12 cellular contexts compared by ENCODE assay signal in genomic region chr17:42891539-42892152, GRCh38. TPM values are rescaled to one million over a fixed set of nuclear protein-coding genes. Genes with fewer than 3 reads are reported as not detected.
A peak's percentile ranks its signal among the peaks of the same experiment; 100 is the strongest.
DNase-seq lines count a peak whose midpoint lies in the region; ATAC-seq, FAIRE-seq and TF ChIP-seq lines count a peak whose summit lies in the region.
"Had no signal": no experiment of that assay in that cellular context is flagged by ENCODE, and none has a peak within 500 bp of the region (broad histone marks: within the 10 kb centered on the region; RNA-seq: fewer than 3 reads in every experiment).

No MANE protein-coding gene starts in this region.

- no peaks in the 10 kb centered on the region for H3K79me2 ChIP-seq in K562 (ENCODE audit: control insufficient read depth, insufficient read depth, low read length)

- WGBS in K562 (ENCODE audit: insufficient coverage, low coverage, missing lambda C conversion rate) = 53% methylated on average over 10 of the region's 10 CpGs
- WGBS in psoas muscle, 3 donors = 31 to 35% (median 35%) methylated on average over 10 of the region's 10 CpGs

- H3K27me3 ChIP-seq in K562 (ENCODE audit: control insufficient read depth in 2 of 2, insufficient read depth in 2 of 2, low read length in 2 of 2) (no peaks in the 10 kb centered on the region), psoas muscle (ENCODE audit: insufficient read depth in 3 of 3, low read length in 2 of 3) (no peaks in the 10 kb centered on the region)

- in situ Hi-C loops in K562 (cut with MboI) = no loop called here

- FAIRE-seq in K562 (lab: Jason Lieb, UNC) (peak; percentile 48), kidney (lab: Jason Lieb, UNC) (no peak), urothelium cell line (lab: Jason Lieb, UNC) (no peak)

- no peak overlapping the region for H3K4me3 ChIP-seq in K562
- no peak overlapping the region for H3K4me3 ChIP-seq in kidney (ENCODE audit: low read length in 2 of 2)
- no peak overlapping the region for H3K4me3 ChIP-seq in psoas muscle

- no peak for TF ChIP-seq EP300 in K562 (IDR thresholded peaks at IDR 0.05; ENCODE audit: low read length)

- no peak overlapping the region for H3K4me2 ChIP-seq in K562 (ENCODE audit: insufficient read depth, low read length)

- H3K9me3 ChIP-seq in K562 (replicated peaks; ENCODE audit: control insufficient read depth, insufficient read depth, low read depth, low read length) (no peaks in the 10 kb centered on the region; the same call in 1 of the 2 replicates), kidney (ENCODE audit: control insufficient read depth in 1 of 2, low read length in 2 of 2) (no peaks in the 10 kb centered on the region), psoas muscle (no peaks in the 10 kb centered on the region)

- POLR2A ChIA-PET in K562 (lab: Yijun Ruan, JAX) = interaction anchor here (1.1 to 1.3 kb wide), 3 partner anchors 11 to 44 kb away, joined by 3 to 4 read pairs (median 3); no protein-coding TSS in a partner anchor

- H4K20me1 ChIP-seq in K562 (replicated peaks; ENCODE audit: control insufficient read depth, insufficient read depth, low read length) = no peaks in the 10 kb centered on the region

- ATAC-seq in K562 (peak; percentile 69), psoas muscle (peak; percentile 56 to 88 (median 84)), GM19397 (IDR thresholded peaks at IDR 0.05; ENCODE audit: unreplicated experiment) (no peak)

- H3K4me1 ChIP-seq in K562 (replicated peaks in 1 of 2; ENCODE audit: control insufficient read depth in 2 of 2, insufficient read depth in 2 of 2, low read length in 2 of 2) = no peaks in the 10 kb centered on the region; a peak in 1 of 5 replicates
- peaks cover 29 to 51% of the 10 kb centered on the region in 2 donors for H3K4me1 ChIP-seq in kidney (ENCODE audit: control insufficient read depth in 1 of 2, insufficient read depth in 1 of 2, low read depth in 1 of 2, low read length in 2 of 2)
- H3K4me1 ChIP-seq in psoas muscle = peaks cover 47% of the 10 kb centered on the region

- CTCF ChIA-PET in K562 (lab: Yijun Ruan, JAX; ENCODE audit: low intra/inter-chr PET ratio) = no interaction called here

- TF ChIP-seq CTCF in K562 (IDR thresholded peaks at IDR 0.05 in 2 of 3, conservative IDR thresholded peaks at IDR 0.05 in 1 of 3; ENCODE audit: insufficient read depth in 2 of 3, low read depth in 1 of 3, low read length in 3 of 3) (no peak), kidney (IDR thresholded peaks at IDR 0.05; ENCODE audit: borderline replicate concordance, extremely low read depth, insufficient read depth) (no peak), psoas muscle (IDR thresholded peaks at IDR 0.05) (no peak)

- TF ChIP-seq RAD21 in K562 (CRISPR knock-in tag; conservative IDR thresholded peaks at IDR 0.05 in 1 of 2, IDR thresholded peaks at IDR 0.05 in 1 of 2) = no peak

- H3K27ac ChIP-seq in K562 (ENCODE audit: extremely low read depth, low read depth, low read length) = no peak overlapping the region
- peak overlapping the region; percentile 63 to 83 for H3K27ac ChIP-seq in kidney (ENCODE audit: low read depth in 2 of 2, low read length in 2 of 2)
- H3K27ac ChIP-seq in psoas muscle = peak overlapping the region; percentile 86
- H3K27ac ChIP-seq: WERI-Rb-1 had no signal

- H3K36me3 ChIP-seq in K562 (ENCODE audit: control insufficient read depth, insufficient read depth, low read length) = no peaks in the 10 kb centered on the region
- H3K36me3 ChIP-seq in kidney (ENCODE audit: control insufficient read depth in 1 of 2, insufficient read depth in 2 of 2, low read length in 2 of 2) = no peaks in the 10 kb centered on the region
- H3K36me3 ChIP-seq in psoas muscle (ENCODE audit: insufficient read depth in 1 of 2, low read depth in 1 of 2) = no peaks in the 10 kb centered on the region
- H3K36me3 ChIP-seq: WERI-Rb-1 had no signal

- H2AFZ ChIP-seq in K562 (ENCODE audit: low read depth, low read length) = peak overlapping the region; percentile 69

- peak overlapping the region in 1 of 2 experiments; percentile 74; a peak in 1 of 4 replicates for H3K9ac ChIP-seq in K562 (ENCODE audit: insufficient read depth in 1 of 2, low read depth in 2 of 2, low read length in 2 of 2)
- peak overlapping the region in 1 of 2 donors; percentile 63 for H3K9ac ChIP-seq in kidney (ENCODE audit: low read length in 2 of 2)

- intact Hi-C loops in K562 (cut with micrococcal nuclease) = no loop called here
- intact Hi-C loops in kidney (cut with DNase I) = no loop called here
- intact Hi-C loops in psoas muscle (cut with DNase I) = no loop called here

- BruUV-seq in K562 (replicated peaks; lab: Mats Ljungman, UMichigan) = no TSS peak

- no peak for TF ChIP-seq POLR2A in K562 (conservative IDR thresholded peaks at IDR 0.05)

- no peaks in the 10 kb centered on the region for H3K9me1 ChIP-seq in K562 (ENCODE audit: control insufficient read depth, insufficient read depth, low read length)

- peak; percentile 40 for DNase-seq in EH (ENCODE audit: low read depth)
- DNase-seq in K562 (ENCODE audit: extremely low read depth in 1 of 4, low spot score in 3 of 4) = no peak
- DNase-seq in kidney = peak; percentile 88
- peak; percentile 28 to 70 for DNase-seq in psoas muscle
- DNase-seq in T1000 (lab: John Stamatoyannopoulos, UW) = no peak
- no peak for DNase-seq in urothelium cell line (ENCODE audit: low spot score)
- DNase-seq in GM19238 (ENCODE audit: insufficient read length, low spot score) = no peak
- DNase-seq: activated naive CD8-positive, alpha-beta T cell treated with anti-CD3 and anti-CD28 coated beads, Interleukin-2, amount 10 ng/mL, durations not matched to agents 7 days and 5 days; foreskin melanocyte; NCI-H345; WERI-Rb-1 had no signal

RNA-seq across cellular contexts. Expression of gene G6PC1, which starts 9.0 kb away (rescaled TPM):
- not detected in 2 replicates for total RNA-seq in K562 (2011; cell fraction: chromatin; rRNA removed; ENCODE audit: low replicate concordance)
- total RNA-seq in K562 (2011; cell fraction: nucleolus; rRNA removed) = not detected in 2 replicates
- not detected in 2 replicates for total RNA-seq in K562 (2011; cell fraction: nucleoplasm; rRNA removed)
- not detected in 2 replicates for total RNA-seq in K562 (2014; rRNA removed)
- not detected in 2 replicates for total RNA-seq in K562 (2014; rRNA removed; fragmentation: Illumina TruSeq; extraction: Trizol)
- not detected in 2 replicates for total RNA-seq in K562 (2015; rRNA removed; fragmentation: Illumina TruSeq; extraction: Trizol)
- total RNA-seq in K562 (2021) = not detected in 2 replicates
- not detected in 2 replicates for polyA plus RNA-seq in K562 (2011; rRNA removed)
- not detected in 2 replicates for polyA plus RNA-seq in K562 (2011; cell fraction: cytosol; rRNA removed)
- not detected in 2 replicates for polyA plus RNA-seq in K562 (2011; cell fraction: nucleus; rRNA removed)
- polyA plus RNA-seq in K562 (2012) = not detected in 2 replicates
- not detected in 2 replicates for polyA plus RNA-seq in K562 (2014; fragmentation: Illumina TruSeq; extraction: Trizol)
- not detected for polyA plus RNA-seq in K562 (2014; fragmentation: Nextera tagmentation; extraction: Ambion mirVana)
- polyA plus RNA-seq in K562 (2014; rRNA removed) = not detected in 2 replicates
- not detected in 2 replicates for polyA minus RNA-seq in K562 (2011; rRNA and poly(A)+ RNA removed)
- polyA minus RNA-seq in K562 (2011; cell fraction: cytosol; rRNA and poly(A)+ RNA removed) = not detected in 2 replicates
- polyA minus RNA-seq in K562 (2011; cell fraction: nucleus; rRNA and poly(A)+ RNA removed) = not detected in 2 replicates
- total RNA-seq in kidney = 0.16 TPM
- polyA plus RNA-seq in kidney (ENCODE audit: insufficient read depth, low read depth, low replicate concordance) = 10.5 TPM
- not detected for total RNA-seq in psoas muscle
- polyA plus RNA-seq in psoas muscle = under 1 TPM in 1 of 3 donors, not detected in 2; 0.03 TPM
- total RNA-seq: activated naive CD8-positive, alpha-beta T cell treated with anti-CD3 and anti-CD28 coated beads, Interleukin-2, amount 10 ng/mL, durations not matched to agents 7 days and 5 days had no signal

RNA-seq across cellular contexts. Expression of gene AOC3, which starts 40.6 kb away (rescaled TPM):
- total RNA-seq in K562 (2011; cell fraction: chromatin; rRNA removed; ENCODE audit: low replicate concordance) = 2.1 and 2.8 TPM in 2 replicates
- total RNA-seq in K562 (2011; cell fraction: nucleolus; rRNA removed) = 1.2 and 1.6 TPM in 2 replicates
- 1.5 and 1.6 TPM in 2 replicates for total RNA-seq in K562 (2011; cell fraction: nucleoplasm; rRNA removed)
- 0.09 and 0.16 TPM in 2 replicates for total RNA-seq in K562 (2014; rRNA removed)
- 0.06 TPM in 1 of 2 replicates, not detected in the other for total RNA-seq in K562 (2014; rRNA removed; fragmentation: Illumina TruSeq; extraction: Trizol)
- 0.14 and 0.23 TPM in 2 replicates for total RNA-seq in K562 (2015; rRNA removed; fragmentation: Illumina TruSeq; extraction: Trizol)
- total RNA-seq in K562 (2021) = 0.42 and 0.47 TPM in 2 replicates
- polyA plus RNA-seq in K562 (2011; rRNA removed) = 0.22 and 0.55 TPM in 2 replicates
- polyA plus RNA-seq in K562 (2011; cell fraction: cytosol; rRNA removed) = 0.13 and 0.31 TPM in 2 replicates
- 2.5 and 2.9 TPM in 2 replicates for polyA plus RNA-seq in K562 (2011; cell fraction: nucleus; rRNA removed)
- polyA plus RNA-seq in K562 (2012) = 0.17 and 0.69 TPM in 2 replicates
- 0.25 and 0.27 TPM in 2 replicates for polyA plus RNA-seq in K562 (2014; fragmentation: Illumina TruSeq; extraction: Trizol)
- not detected for polyA plus RNA-seq in K562 (2014; fragmentation: Nextera tagmentation; extraction: Ambion mirVana)
- polyA plus RNA-seq in K562 (2014; rRNA removed) = 0.23 and 0.32 TPM in 2 replicates
- polyA minus RNA-seq in K562 (2011; rRNA and poly(A)+ RNA removed) = 0.07 and 0.30 TPM in 2 replicates
- not detected in 2 replicates for polyA minus RNA-seq in K562 (2011; cell fraction: cytosol; rRNA and poly(A)+ RNA removed)
- 0.44 and 0.54 TPM in 2 replicates for polyA minus RNA-seq in K562 (2011; cell fraction: nucleus; rRNA and poly(A)+ RNA removed)
- total RNA-seq in kidney = 40.6 TPM
- polyA plus RNA-seq in kidney (ENCODE audit: insufficient read depth, low read depth, low replicate concordance) = 15.1 TPM
- 10 to 100 TPM in 2 of 4 donors, 1 to 10 TPM in 2; 5.8 to 11.8 (median 8.5) TPM for total RNA-seq in psoas muscle
- polyA plus RNA-seq in psoas muscle = 1 to 10 TPM; 5.9 to 9.3 (median 8.4) TPM

RNA-seq across cellular contexts. Expression of gene AOC2, which starts 47.3 kb away (rescaled TPM):
- 6.7 and 16.0 TPM in 2 replicates for total RNA-seq in K562 (2011; cell fraction: chromatin; rRNA removed; ENCODE audit: low replicate concordance)
- total RNA-seq in K562 (2011; cell fraction: nucleolus; rRNA removed) = 9.3 and 11.5 TPM in 2 replicates
- 6.6 and 7.0 TPM in 2 replicates for total RNA-seq in K562 (2011; cell fraction: nucleoplasm; rRNA removed)
- total RNA-seq in K562 (2014; rRNA removed) (0.36 and 0.69 TPM in 2 replicates), K562 (2014; rRNA removed; fragmentation: Illumina TruSeq; extraction: Trizol) (0.29 and 0.35 TPM in 2 replicates), K562 (2015; rRNA removed; fragmentation: Illumina TruSeq; extraction: Trizol) (0.49 and 0.58 TPM in 2 replicates), K562 (2021) (0.91 and 1.1 TPM in 2 replicates), kidney (1.2 TPM), psoas muscle (1 to 10 TPM in 1 of 4 donors, under 1 TPM in 3; 0.49 to 1.0 (median 0.71) TPM)
- polyA plus RNA-seq in K562 (2011; rRNA removed) (0.49 and 0.54 TPM in 2 replicates), K562 (2014; fragmentation: Illumina TruSeq; extraction: Trizol) (0.37 and 0.51 TPM in 2 replicates), K562 (2014; fragmentation: Nextera tagmentation; extraction: Ambion mirVana) (under 1 TPM; 0.08 to 0.11 TPM), K562 (2014; rRNA removed) (0.88 TPM in 2 replicates), kidney (ENCODE audit: insufficient read depth, low read depth, low replicate concordance) (0.58 TPM), psoas muscle (1 to 10 TPM in 1 of 3 donors, under 1 TPM in 2; 0.08 to 1.6 (median 0.60) TPM)
- polyA plus RNA-seq in K562 (2011; cell fraction: cytosol; rRNA removed) = 0.52 and 0.79 TPM in 2 replicates
- polyA plus RNA-seq in K562 (2011; cell fraction: nucleus; rRNA removed) = 3.3 and 4.4 TPM in 2 replicates
- 0.38 and 0.72 TPM in 2 replicates for polyA plus RNA-seq in K562 (2012)
- 0.69 and 0.95 TPM in 2 replicates for polyA minus RNA-seq in K562 (2011; rRNA and poly(A)+ RNA removed)
- polyA minus RNA-seq in K562 (2011; cell fraction: cytosol; rRNA and poly(A)+ RNA removed) = 0.48 TPM in 1 of 2 replicates, not detected in the other
- 3.6 and 4.2 TPM in 2 replicates for polyA minus RNA-seq in K562 (2011; cell fraction: nucleus; rRNA and poly(A)+ RNA removed)

RNA-seq across cellular contexts. Expression of gene PSME3, which starts 58.4 kb away (rescaled TPM):
- total RNA-seq in K562 (2011; cell fraction: chromatin; rRNA removed; ENCODE audit: low replicate concordance) = 68.2 and 105 TPM in 2 replicates
- total RNA-seq in K562 (2011; cell fraction: nucleolus; rRNA removed) = 64.3 and 78.7 TPM in 2 replicates
- total RNA-seq in K562 (2011; cell fraction: nucleoplasm; rRNA removed) = 82.3 and 119 TPM in 2 replicates
- total RNA-seq in K562 (2014; rRNA removed) = 141 and 143 TPM in 2 replicates
- total RNA-seq in K562 (2014; rRNA removed; fragmentation: Illumina TruSeq; extraction: Trizol) = 137 and 145 TPM in 2 replicates
- total RNA-seq in K562 (2015; rRNA removed; fragmentation: Illumina TruSeq; extraction: Trizol) = 128 and 131 TPM in 2 replicates
- 228 and 239 TPM in 2 replicates for total RNA-seq in K562 (2021)
- 86.5 and 167 TPM in 2 replicates for polyA plus RNA-seq in K562 (2011; rRNA removed)
- polyA plus RNA-seq in K562 (2011; cell fraction: cytosol; rRNA removed) = 83.3 and 119 TPM in 2 replicates
- 44.6 and 64.5 TPM in 2 replicates for polyA plus RNA-seq in K562 (2011; cell fraction: nucleus; rRNA removed)
- 103 and 158 TPM in 2 replicates for polyA plus RNA-seq in K562 (2012)
- 272 and 275 TPM in 2 replicates for polyA plus RNA-seq in K562 (2014; fragmentation: Illumina TruSeq; extraction: Trizol)
- polyA plus RNA-seq in K562 (2014; fragmentation: Nextera tagmentation; extraction: Ambion mirVana) = 10 to 100 TPM; 31.2 to 43.2 TPM
- polyA plus RNA-seq in K562 (2014; rRNA removed) = 177 and 180 TPM in 2 replicates
- polyA minus RNA-seq in K562 (2011; rRNA and poly(A)+ RNA removed) = 71.7 and 138 TPM in 2 replicates
- 27.7 and 69.4 TPM in 2 replicates for polyA minus RNA-seq in K562 (2011; cell fraction: cytosol; rRNA and poly(A)+ RNA removed)
- polyA minus RNA-seq in K562 (2011; cell fraction: nucleus; rRNA and poly(A)+ RNA removed) = 27.6 and 29.9 TPM in 2 replicates
- total RNA-seq in kidney = 115 TPM
- 60.3 TPM for polyA plus RNA-seq in kidney (ENCODE audit: insufficient read depth, low read depth, low replicate concordance)
- 100 to 1,000 TPM in 3 of 4 donors, 10 to 100 TPM in 1; 61.7 to 105 (median 103) TPM for total RNA-seq in psoas muscle
- polyA plus RNA-seq in psoas muscle = 100 to 1,000 TPM in 2 of 3 donors, 10 to 100 TPM in 1; 86.0 to 239 (median 204) TPM

Comparison
In these comparisons a context has a peak if more than half of its experiments do, and no peak if none do; other contexts are left out.
1. DNase-seq: peak in EH (single experiment), kidney (single experiment) and psoas muscle (2 of 2); none in K562 (0 of 4), T1000 (single experiment), urothelium cell line (single experiment) and GM19238 (single experiment).